8 cellular contexts compared by ENCODE assay signal in the genomic region with DNA sequence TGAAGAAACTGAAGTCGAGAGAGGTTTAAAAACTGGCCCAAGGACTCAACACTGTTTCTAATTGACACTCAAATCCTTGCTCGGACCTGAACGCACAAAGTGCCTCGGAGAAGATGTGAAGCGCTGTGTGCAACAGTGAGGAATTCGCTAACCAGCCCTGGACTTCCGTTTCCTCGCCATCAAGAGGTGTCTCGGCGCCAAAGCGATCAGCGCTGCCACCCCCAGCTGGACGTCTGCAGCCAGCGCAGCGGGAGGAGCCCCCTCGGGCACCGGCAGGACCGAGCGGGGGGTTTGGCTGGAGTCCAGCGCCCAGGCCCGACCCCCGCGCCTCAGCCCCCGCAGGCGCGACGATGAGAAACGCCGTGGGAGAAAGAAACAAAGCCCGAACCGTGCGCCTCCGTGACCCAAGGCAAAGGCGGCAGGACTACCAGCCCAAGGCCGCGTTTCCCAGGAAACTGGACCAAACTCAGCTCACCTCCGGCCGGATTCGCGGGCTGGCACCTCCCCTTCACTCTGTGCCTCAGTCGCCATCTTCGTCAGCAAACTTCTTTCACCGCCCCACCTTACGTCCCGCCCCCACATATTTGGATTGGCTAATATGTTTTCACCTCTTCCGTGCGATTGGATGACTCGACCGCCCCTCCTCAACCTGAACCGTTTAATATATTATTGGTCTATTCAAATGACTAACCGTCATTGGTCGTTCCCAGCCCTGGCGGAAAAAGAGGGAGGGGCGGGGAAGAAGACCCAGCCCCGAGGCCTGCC.
A peak's percentile ranks its signal among the peaks of the same experiment; 100 is the strongest.
DNase-seq lines count a peak whose midpoint lies in the region; ATAC-seq and TF ChIP-seq lines count a peak whose summit lies in the region.

A gene with protein sequence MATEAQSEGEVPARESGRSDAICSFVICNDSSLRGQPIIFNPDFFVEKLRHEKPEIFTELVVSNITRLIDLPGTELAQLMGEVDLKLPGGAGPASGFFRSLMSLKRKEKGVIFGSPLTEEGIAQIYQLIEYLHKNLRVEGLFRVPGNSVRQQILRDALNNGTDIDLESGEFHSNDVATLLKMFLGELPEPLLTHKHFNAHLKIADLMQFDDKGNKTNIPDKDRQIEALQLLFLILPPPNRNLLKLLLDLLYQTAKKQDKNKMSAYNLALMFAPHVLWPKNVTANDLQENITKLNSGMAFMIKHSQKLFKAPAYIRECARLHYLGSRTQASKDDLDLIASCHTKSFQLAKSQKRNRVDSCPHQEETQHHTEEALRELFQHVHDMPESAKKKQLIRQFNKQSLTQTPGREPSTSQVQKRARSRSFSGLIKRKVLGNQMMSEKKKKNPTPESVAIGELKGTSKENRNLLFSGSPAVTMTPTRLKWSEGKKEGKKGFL (minus strand): TSS at position 541 of the 765 bp plus-strand sequence. CDS start 10 bp downstream, at position 531.

- peak within 1 kb of the TSS; percentile 87 for H3K27ac ChIP-seq in MM.1S (ENCODE audit: low read length)

- peak; percentile 25 for TF ChIP-seq CTCF in MM.1S (IDR thresholded peaks at IDR 0.05; ENCODE audit: low read length)
- TF ChIP-seq CTCF in nephron progenitor cell (IDR thresholded peaks at IDR 0.05): no peak

- H3K9me2 ChIP-seq in MM.1S (replicated peaks; ENCODE audit: insufficient read depth, low read length): no peaks in the 10 kb centered on the region

- H3K4me3 ChIP-seq in HAP-1 (peak within 1 kb of the TSS; percentile 64), MM.1S (ENCODE audit: low read length) (peak within 1 kb of the TSS; percentile 88)

- H2AFZ ChIP-seq in MM.1S (ENCODE audit: low read length): peak within 1 kb of the TSS; percentile 90

- in situ Hi-C loops in HAP-1 (cut with MboI; ENCODE audit: low sequenced_read_pairs): no loop called here

- peaks cover 5% of the 10 kb centered on the region for H3K27me3 Mint-ChIP-seq in nephron progenitor cell (ENCODE audit: low read depth, poor library complexity)
- H3K27me3 Mint-ChIP-seq in stimulated activated naive CD8-positive, alpha-beta T cell treated with anti-CD3 and anti-CD28 coated beads, Interleukin-15, amount 100 ng/mL, for 72 hours: no peaks in the 10 kb centered on the region

- H3F3A ChIP-seq in MM.1S (ENCODE audit: insufficient read depth, low read length): no peaks in the 10 kb centered on the region

- H3K9me3 ChIP-seq in HAP-1 (no peaks in the 10 kb centered on the region), MM.1S (replicated peaks; ENCODE audit: insufficient read depth, low read length) (no peaks in the 10 kb centered on the region)

- H3K36me3 ChIP-seq in HAP-1 (replicated peaks) (peaks cover 5% of the 10 kb centered on the region; the same call in 1 of the 2 replicates), MM.1S (replicated peaks; ENCODE audit: insufficient read depth, low read length) (no peaks in the 10 kb centered on the region)

- peaks cover 35% of the 10 kb centered on the region for H3K4me1 Mint-ChIP-seq in nephron progenitor cell
- H3K4me1 Mint-ChIP-seq in stimulated activated naive CD8-positive, alpha-beta T cell treated with anti-CD3 and anti-CD28 coated beads, Interleukin-15, amount 100 ng/mL, for 72 hours: peaks cover 40% of the 10 kb centered on the region

- H3K27me3 ChIP-seq in HAP-1 (ENCODE audit: low read depth) (no peaks in the 10 kb centered on the region), MM.1S (replicated peaks; ENCODE audit: insufficient read depth, low read length) (no peaks in the 10 kb centered on the region)

- H3K4me1 ChIP-seq in HAP-1 (no peaks in the 10 kb centered on the region; the same call in 1 of the 2 replicates), MM.1S (ENCODE audit: low read length) (no peaks in the 10 kb centered on the region)

- peaks cover 27% of the 10 kb centered on the region for H3K36me3 Mint-ChIP-seq in nephron progenitor cell (ENCODE audit: low read depth)

- peak within 1 kb of the TSS; percentile 95 for H3K4me3 Mint-ChIP-seq in nephron progenitor cell
- peak within 1 kb of the TSS; percentile 89 to 97 for H3K4me3 Mint-ChIP-seq in stimulated activated naive CD8-positive, alpha-beta T cell treated with anti-CD3 and anti-CD28 coated beads, Interleukin-15, amount 100 ng/mL, for 72 hours

- H3K79me2 ChIP-seq in MM.1S (ENCODE audit: low read length): peaks cover 37% of the 10 kb centered on the region

- peaks cover 4% of the 10 kb centered on the region for H3K9me3 Mint-ChIP-seq in nephron progenitor cell
- no peaks in the 10 kb centered on the region for H3K9me3 Mint-ChIP-seq in stimulated activated naive CD8-positive, alpha-beta T cell treated with anti-CD3 and anti-CD28 coated beads, Interleukin-15, amount 100 ng/mL, for 72 hours

- no peaks in the 10 kb centered on the region for H4K20me1 ChIP-seq in MM.1S (ENCODE audit: insufficient read depth, low read length)

- ATAC-seq in stimulated activated naive CD8-positive, alpha-beta T cell treated with anti-CD3 and anti-CD28 coated beads, Interleukin-15, amount 100 ng/mL, for 72 hours: peak; percentile 99

- H3K4me2 ChIP-seq in MM.1S (ENCODE audit: low read depth, low read length): peak within 1 kb of the TSS; percentile 61

- H3K9ac ChIP-seq in MM.1S (ENCODE audit: low read length): peak within 1 kb of the TSS; percentile 84

- H3K27ac Mint-ChIP-seq in nephron progenitor cell: peak within 1 kb of the TSS; percentile 98
- H3K27ac Mint-ChIP-seq in stimulated activated naive CD8-positive, alpha-beta T cell treated with anti-CD3 and anti-CD28 coated beads, Interleukin-15, amount 100 ng/mL, for 72 hours: peak within 1 kb of the TSS; percentile 90 to 95

- DNase-seq in GDM1 (lab: John Stamatoyannopoulos, UW) (peak; percentile 92), HAP-1 (ENCODE audit: low spot score in 2 of 2) (peak; percentile 97 to 99), MM.1S (peak; percentile 98), SIG-M5 (lab: John Stamatoyannopoulos, UW) (peak; percentile 92), activated gamma-delta T cell (lab: John Stamatoyannopoulos, UW) (peak; percentile 38), fibroblast of the conjunctiva (ENCODE audit: low read depth) (peak; percentile 97), nephron progenitor cell (peak; percentile 92)
- DNase-seq in stimulated activated naive CD8-positive, alpha-beta T cell treated with anti-CD3 and anti-CD28 coated beads, Interleukin-15, amount 100 ng/mL, for 72 hours: peak; percentile 89 to 96

Comparison
In these comparisons a context has a peak if more than half of its experiments do, and no peak if none do; other contexts are left out.
1. Peak in every context shown above with its lines: DNase-seq, ATAC-seq, H3K4me3 ChIP-seq and H3K27ac ChIP-seq.
2. DNase-seq: peak in every context shown above with its lines; median percentile 98 in HAP-1; 98 in MM.1S; 97 in fibroblast of the conjunctiva; 92 in stimulated activated naive CD8-positive, alpha-beta T cell treated with anti-CD3 and anti-CD28 coated beads, Interleukin-15, amount 100 ng/mL, for 72 hours; 92 in GDM1; 92 in SIG-M5; 92 in nephron progenitor cell; 38 in activated gamma-delta T cell.